28 cellular contexts compared by ENCODE assay signal in the genomic region with DNA sequence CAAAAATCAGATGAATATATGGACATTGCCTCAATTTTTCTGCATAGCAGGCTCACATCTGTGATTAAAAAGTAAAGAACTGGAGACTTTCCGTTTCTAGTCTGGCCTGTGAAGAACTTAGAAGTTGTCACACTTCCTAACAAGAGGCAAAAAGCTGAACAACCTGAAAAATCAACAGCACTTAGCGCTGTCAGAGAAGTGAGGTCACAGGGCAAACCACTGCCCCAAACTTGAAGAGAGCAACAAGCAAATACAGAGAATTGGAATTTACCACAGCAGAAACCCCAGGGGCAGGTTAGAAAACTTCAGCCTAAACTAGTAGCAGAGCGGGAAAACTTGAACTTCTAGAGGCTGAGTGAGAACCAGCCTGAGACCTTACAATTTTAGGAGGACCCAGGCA. TPM values are rescaled to one million over a fixed set of nuclear protein-coding genes. Genes with fewer than 3 reads are reported as not detected.
A peak's percentile ranks its signal among the peaks of the same experiment; 100 is the strongest.
DNase-seq lines count a peak whose midpoint lies in the region; ATAC-seq and TF ChIP-seq lines count a peak whose summit lies in the region.
"Had no signal": no experiment of that assay in that cellular context is flagged by ENCODE, and none has a peak within 500 bp of the region (broad histone marks: within the 10 kb centered on the region; RNA-seq: fewer than 3 reads in every experiment).

No MANE protein-coding gene starts in this region.

- H3K9ac ChIP-seq in DND-41 (ENCODE audit: low read depth, low read length) (no peak overlapping the region), Loucy (ENCODE audit: low read depth, low read length, poor library complexity, severe bottlenecking) (no peak overlapping the region)

- H3K36me3 Mint-ChIP-seq in mesothelial cell of epicardium: peaks cover 7% of the 10 kb centered on the region

- H3K36me3 ChIP-seq in DND-41 (ENCODE audit: insufficient read depth, low read length): no peaks in the 10 kb centered on the region
- no peaks in the 10 kb centered on the region for H3K36me3 ChIP-seq in Loucy (ENCODE audit: insufficient read depth, low read length)
- no peaks in the 10 kb centered on the region for H3K36me3 ChIP-seq in gastroesophageal sphincter
- no peaks in the 10 kb centered on the region for H3K36me3 ChIP-seq in PC-9 (ENCODE audit: low read depth)
- H3K36me3 ChIP-seq: BE2C, MG63, sigmoid colon, stomach had no signal

- no peak for TF ChIP-seq CTCF in DND-41 (IDR thresholded peaks at IDR 0.05; ENCODE audit: borderline replicate concordance, extremely low read depth, low read length, poor library complexity, severe bottlenecking)
- TF ChIP-seq CTCF in Loucy (conservative IDR thresholded peaks at IDR 0.05; ENCODE audit: low read length): no peak
- TF ChIP-seq CTCF in choroid plexus epithelial cell (conservative IDR thresholded peaks at IDR 0.05; ENCODE audit: low read depth, low read length): peak; percentile 14
- no peak for TF ChIP-seq CTCF in mesothelial cell of epicardium (IDR thresholded peaks at IDR 0.05; ENCODE audit: unreplicated experiment)
- TF ChIP-seq CTCF in gastroesophageal sphincter (IDR thresholded peaks at IDR 0.05): no peak
- no peak for TF ChIP-seq CTCF in PC-9 (conservative IDR thresholded peaks at IDR 0.05)

- no TSS peak for BruUV-seq in PC-9 (replicated peaks; lab: Mats Ljungman, UMichigan)

- peaks cover 13% of the 10 kb centered on the region for H3K4me1 Mint-ChIP-seq in mesothelial cell of epicardium

- no peak overlapping the region for H3K4me3 Mint-ChIP-seq in mesothelial cell of epicardium
- H3K4me3 Mint-ChIP-seq: activated CD4-positive, alpha-beta T cell treated with anti-CD3 and anti-CD28 coated beads, Interleukin-2, amount 10 ng/mL, durations not matched to agents 7 days and 5 days; neural crest cell had no signal

- H3K4me1 ChIP-seq in DND-41 (ENCODE audit: insufficient read depth, low read length) (peaks cover 19% of the 10 kb centered on the region), Loucy (ENCODE audit: insufficient read depth, low read length, poor library complexity, severe bottlenecking) (peaks cover 10% of the 10 kb centered on the region), gastroesophageal sphincter (peaks cover 0 to 4% (median 0%) of the 10 kb centered on the region in 3 donors), PC-9 (replicated peaks; ENCODE audit: insufficient read depth) (peaks cover 7% of the 10 kb centered on the region; the same call in 1 of the 2 replicates)
- H3K4me1 ChIP-seq: A549, BE2C, sigmoid colon had no signal

- no peaks in the 10 kb centered on the region for H3K9me2 ChIP-seq in Loucy (replicated peaks; ENCODE audit: low read depth, low read length)
- peaks cover 5% of the 10 kb centered on the region; the same call in 1 of the 2 replicates for H3K9me2 ChIP-seq in PC-9 (ENCODE audit: insufficient read depth)

- H3K27ac ChIP-seq in DND-41 (ENCODE audit: low read length) (no peak overlapping the region), gastroesophageal sphincter (no peak overlapping the region), PC-9 (no peak overlapping the region)
- H3K27ac ChIP-seq: A549, HL-60, sigmoid colon, stomach had no signal

- H3K4me3 ChIP-seq in DND-41 (ENCODE audit: low read depth in 1 of 2, low read length in 2 of 2) (no peak overlapping the region), Loucy (ENCODE audit: low read length, poor library complexity, severe bottlenecking) (no peak overlapping the region), choroid plexus epithelial cell (ENCODE audit: low read depth, low read length) (no peak overlapping the region), gastroesophageal sphincter (no peak overlapping the region), PC-9 (no peak overlapping the region)
- H3K4me3 ChIP-seq: A549, MG63, sigmoid colon, stomach had no signal

- no peak for TF ChIP-seq POLR2A in gastroesophageal sphincter (IDR thresholded peaks at IDR 0.05)

- ATAC-seq in DND-41 (ENCODE audit: insufficient read depth, low read depth) (peak; percentile 35; the same call in 2 of the 3 replicates), gastroesophageal sphincter (no peak), GM19463 (IDR thresholded peaks at IDR 0.05; ENCODE audit: unreplicated experiment) (no peak)
- ATAC-seq: A549 had no signal

- no peak for TF ChIP-seq EP300 in gastroesophageal sphincter (IDR thresholded peaks at IDR 0.05)

- H2AFZ ChIP-seq in DND-41 (ENCODE audit: low read depth, low read length) (no peak overlapping the region; the same call in 1 of the 2 replicates), Loucy (ENCODE audit: low read length) (0 out of 2 replicates have a peak overlapping the region, but pooled peaks have one; percentile 32), PC-9 (no peak overlapping the region)

- H3K27ac Mint-ChIP-seq in mesothelial cell of epicardium: peak overlapping the region; percentile 89
- H3K27ac Mint-ChIP-seq: activated CD4-positive, alpha-beta T cell treated with anti-CD3 and anti-CD28 coated beads, Interleukin-2, amount 10 ng/mL, durations not matched to agents 7 days and 5 days had no signal

- H4K20me1 ChIP-seq in DND-41 (ENCODE audit: insufficient read depth, low read length): no peaks in the 10 kb centered on the region
- H4K20me1 ChIP-seq in Loucy (ENCODE audit: insufficient read depth, low read length, poor library complexity, severe bottlenecking): no peaks in the 10 kb centered on the region
- no peaks in the 10 kb centered on the region for H4K20me1 ChIP-seq in PC-9 (ENCODE audit: insufficient read depth)

- WGBS in gastroesophageal sphincter (ENCODE audit: low coverage in 1 of 2), 2 donors: 95 to 100% methylated on average over 2 to 3 of the region's 3 CpGs

- no peaks in the 10 kb centered on the region for H3K27me3 Mint-ChIP-seq in mesothelial cell of epicardium (ENCODE audit: low read depth)

- no peak overlapping the region for H3K4me2 ChIP-seq in DND-41 (ENCODE audit: insufficient read depth, low read length)
- no peak overlapping the region for H3K4me2 ChIP-seq in Loucy (ENCODE audit: low read depth, low read length, poor library complexity, severe bottlenecking)
- no peak overlapping the region for H3K4me2 ChIP-seq in PC-9
- H3K4me2 ChIP-seq: A549 had no signal

- H3K9me3 Mint-ChIP-seq in mesothelial cell of epicardium: peaks cover 12% of the 10 kb centered on the region
- H3K9me3 Mint-ChIP-seq: neural crest cell had no signal

- intact Hi-C loops in PC-9 (cut with micrococcal nuclease; ENCODE audit: unreplicated experiment): no loop called here

- CTCF ChIA-PET in PC-9 (lab: Charles Lee): interaction anchor here (1.6 kb wide), 1 partner anchor 13 kb away, joined by 4 read pairs; no protein-coding TSS in a partner anchor

- H3K79me2 ChIP-seq in DND-41 (ENCODE audit: insufficient read depth, low read length): no peaks in the 10 kb centered on the region
- H3K79me2 ChIP-seq in Loucy (ENCODE audit: insufficient read depth, low read length): no peaks in the 10 kb centered on the region
- H3K79me2 ChIP-seq in PC-9 (ENCODE audit: low read depth): no peaks in the 10 kb centered on the region

- DNase-seq in DND-41 (no peak), choroid plexus epithelial cell (ENCODE audit: low read depth) (peak; percentile 94), mesothelial cell of epicardium (ENCODE audit: low spot score in 2 of 2, unreplicated experiment in 2 of 2) (no peak), PC-9 (no peak), UCSD-AML1 (lab: John Stamatoyannopoulos, UW; ENCODE audit: unreplicated experiment) (no peak)
- DNase-seq: activated CD4-positive, alpha-beta T cell treated with anti-CD3 and anti-CD28 coated beads, Interleukin-2, amount 10 ng/mL, durations not matched to agents 7 days and 5 days; activated CD8-positive, alpha-beta memory T cell treated with anti-CD3 and anti-CD28 coated beads, Interleukin-2, amount 50 U/mL, for 48 hours; activated effector memory CD4-positive, alpha-beta T cell treated with anti-CD3 and anti-CD28 coated beads, Interleukin-2, amount 50 U/mL, for 16 hours; amygdala; BE2C; COR-L47; erythroblast; left cardiac atrium; MG63; NCI-H1436; NCI-H2171 treated with DMSO at 0.1 percent for 48 hours; posterior cingulate gyrus; SIG-M5; sigmoid colon; stimulated activated CD4-positive, alpha-beta T cell treated with anti-CD3 and anti-CD28 coated beads, Interleukin-2, amount 100 ng/mL, for 24 hours; stomach had no signal

- H3F3A ChIP-seq in Loucy (ENCODE audit: low read depth) (no peaks in the 10 kb centered on the region), PC-9 (ENCODE audit: insufficient read depth, low read depth) (no peaks in the 10 kb centered on the region)

- no peaks in the 10 kb centered on the region for H3K27me3 ChIP-seq in DND-41 (ENCODE audit: insufficient read depth, low read length, poor library complexity)
- no peaks in the 10 kb centered on the region for H3K27me3 ChIP-seq in Loucy (ENCODE audit: insufficient read depth, low read length, poor library complexity, severe bottlenecking)
- H3K27me3 ChIP-seq in gastroesophageal sphincter: no peaks in the 10 kb centered on the region
- no peaks in the 10 kb centered on the region for H3K27me3 ChIP-seq in PC-9 (ENCODE audit: insufficient read depth, low read depth)
- H3K27me3 ChIP-seq: BE2C, MG63, sigmoid colon, stomach had no signal

- POLR2A ChIA-PET in PC-9 (lab: Charles Lee; ENCODE audit: unreplicated experiment): no interaction called here

- H3K9me3 ChIP-seq in DND-41 (ENCODE audit: insufficient read depth, low read length, severe bottlenecking) (no peaks in the 10 kb centered on the region), Loucy (ENCODE audit: insufficient read depth, low read depth, low read length) (no peaks in the 10 kb centered on the region), gastroesophageal sphincter (no peaks in the 10 kb centered on the region), PC-9 (ENCODE audit: insufficient read depth, low read depth) (no peaks in the 10 kb centered on the region)
- H3K9me3 ChIP-seq: A549, BE2C, MG63, sigmoid colon, stomach had no signal

RNA-seq across cellular contexts. Expression of a gene that starts 38.9 kb away (rescaled TPM):
- total RNA-seq in mesothelial cell of epicardium: not detected in 3 replicates
- not detected for total RNA-seq in gastroesophageal sphincter
- total RNA-seq in PC-9 (2021): not detected in 2 replicates
- total RNA-seq: activated CD4-positive, alpha-beta T cell treated with anti-CD3 and anti-CD28 coated beads, Interleukin-2, amount 10 ng/mL, durations not matched to agents 7 days and 5 days; left cardiac atrium; neural crest cell; sigmoid colon; stomach; urinary bladder had no signal
